Comparison of ENCODE assay signal across 8 cellular contexts in the genomic region with DNA sequence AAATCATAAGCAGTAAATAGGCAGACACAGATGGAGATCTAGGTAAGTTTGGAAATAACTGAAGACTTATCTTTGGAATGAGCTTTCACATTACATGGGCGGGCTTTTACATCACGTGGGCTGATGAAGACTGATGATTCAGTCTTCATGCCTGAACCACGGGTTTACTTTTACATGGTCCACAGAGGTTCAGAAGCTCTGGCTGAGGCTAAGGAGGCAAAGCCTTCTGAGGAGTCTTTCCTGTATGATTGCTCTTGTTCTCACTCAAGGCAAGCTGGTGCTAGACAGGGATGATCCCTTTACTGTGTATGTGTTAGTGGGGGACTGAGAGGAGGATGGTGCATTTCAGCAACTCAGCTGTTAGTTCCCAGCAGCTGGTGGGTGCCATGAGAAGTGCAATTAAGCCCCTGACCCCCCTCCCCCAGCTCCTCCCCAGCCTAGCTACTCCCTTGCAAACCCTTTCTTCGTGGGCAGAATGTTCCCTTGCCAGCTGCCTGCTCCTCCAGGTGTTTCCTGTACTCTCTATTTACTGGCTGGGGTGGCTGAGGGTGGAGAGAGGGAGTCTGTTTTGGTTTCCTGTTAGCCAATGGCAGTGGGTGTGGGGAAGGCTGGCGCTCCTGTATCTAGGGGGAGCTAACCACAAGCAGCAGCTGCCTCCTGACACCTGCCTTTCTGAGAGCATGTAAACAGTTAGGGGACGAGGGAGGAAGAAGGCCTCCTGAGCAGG. TPM values are rescaled to one million over a fixed set of nuclear protein-coding genes. Genes with fewer than 3 reads are reported as not detected.
A peak's percentile ranks its signal among the peaks of the same experiment; 100 is the strongest.
DNase-seq lines count a peak whose midpoint lies in the region; ATAC-seq and TF ChIP-seq lines count a peak whose summit lies in the region.

No MANE protein-coding gene starts in this region.

- no peak for TF ChIP-seq POLR2A in sigmoid colon (IDR thresholded peaks at IDR 0.05)

- ATAC-seq in GM18519 (IDR thresholded peaks at IDR 0.05; ENCODE audit: low FRiP score, unreplicated experiment), result peak; percentile 35
- peak; percentile 59 for ATAC-seq in HG02973 (IDR thresholded peaks at IDR 0.05; ENCODE audit: unreplicated experiment)
- peak; percentile 65 for ATAC-seq in activated CD4-positive, alpha-beta T cell treated with anti-CD3 and anti-CD28 coated beads for 36 hours

- 17 to 20% methylated on average over 6 of the region's 6 CpGs for WGBS in sigmoid colon, 2 donors

- peak overlapping the region; percentile 29 for H3K4me3 Mint-ChIP-seq in activated CD4-positive, alpha-beta T cell treated with anti-CD3 and anti-CD28 coated beads for 36 hours

- peaks cover 0 to 49% (median 31%) of the 10 kb centered on the region in 4 donors for H3K4me1 ChIP-seq in sigmoid colon

- peak in 1 of 4 donors; percentile 50 for TF ChIP-seq EP300 in sigmoid colon (IDR thresholded peaks at IDR 0.05)

- H3K4me1 Mint-ChIP-seq in activated CD4-positive, alpha-beta T cell treated with anti-CD3 and anti-CD28 coated beads for 36 hours, result peaks cover 77% of the 10 kb centered on the region

- H3K36me3 Mint-ChIP-seq in activated CD4-positive, alpha-beta T cell treated with anti-CD3 and anti-CD28 coated beads for 36 hours (ENCODE audit: low read depth), result no peaks in the 10 kb centered on the region

- CTCF ChIA-PET in AG04450 (lab: Charles Lee), result interaction anchor here (0.7 to 1.6 kb wide), 6 partner anchors 16 to 280 kb away, joined by 3 to 12 read pairs (median 5); no protein-coding TSS in a partner anchor
- CTCF ChIA-PET in activated CD4-positive, alpha-beta T cell treated with anti-CD3 and anti-CD28 coated beads for 36 hours (lab: Charles Lee), result interaction anchor here (0.6 to 9.9 kb wide), 11 partner anchors 11 to 1108 kb away, joined by 3 to 249 read pairs (median 4); no protein-coding TSS in a partner anchor

- DNase-seq in AG04450 (ENCODE audit: low read depth, low spot score) (no peak), NCI-H2029 treated with DMSO at 0.1 percent for 48 hours (lab: John Stamatoyannopoulos, UW) (peak; percentile 92), fibroblast of peridontal ligament (ENCODE audit: extremely low read depth) (peak; percentile 42), sigmoid colon (peak; percentile 78), COLO829 (ENCODE audit: low spot score) (no peak)
- peak; percentile 71 for DNase-seq in activated CD4-positive, alpha-beta T cell treated with anti-CD3 and anti-CD28 coated beads for 36 hours

- H3K4me3 ChIP-seq in AG04450 (ENCODE audit: low read depth, low read length) (no peak overlapping the region), sigmoid colon (no peak overlapping the region)

- H3K9me3 ChIP-seq in AG04450 (ENCODE audit: control insufficient read depth, insufficient read depth, low read length) (no peaks in the 10 kb centered on the region; the same call in 1 of the 2 replicates), sigmoid colon (no peaks in the 10 kb centered on the region)

- peak overlapping the region; percentile 80 for H3K27ac Mint-ChIP-seq in activated CD4-positive, alpha-beta T cell treated with anti-CD3 and anti-CD28 coated beads for 36 hours

- H3K27me3 Mint-ChIP-seq in activated CD4-positive, alpha-beta T cell treated with anti-CD3 and anti-CD28 coated beads for 36 hours, result no peaks in the 10 kb centered on the region

- POLR2A ChIA-PET in AG04450 (lab: Yijun Ruan, JAX), result interaction anchor here (0.6 to 1.5 kb wide), 2 partner anchors 14 to 28 kb away, joined by 3 to 8 read pairs; no protein-coding TSS in a partner anchor
- POLR2A ChIA-PET in activated CD4-positive, alpha-beta T cell treated with anti-CD3 and anti-CD28 coated beads for 36 hours (lab: Charles Lee), result interaction anchor here (1.0 to 3.2 kb wide), 4 partner anchors 13 to 43 kb away, joined by 3 to 63 read pairs (median 10); partner anchors contain the start of gene BTG2

- H3K27me3 ChIP-seq in AG04450 (ENCODE audit: control insufficient read depth, insufficient read depth, low read length), result peaks cover 62% of the 10 kb centered on the region
- no peaks in the 10 kb centered on the region for H3K27me3 ChIP-seq in sigmoid colon

- H3K27ac ChIP-seq in AG04450 (ENCODE audit: low read depth, low read length) (peak overlapping the region; percentile 39), sigmoid colon (peak overlapping the region in 3 of 4 donors; percentile 33 to 95 (median 87))

- intact Hi-C loops in activated CD4-positive, alpha-beta T cell treated with anti-CD3 and anti-CD28 coated beads for 36 hours (cut with DNase I, micrococcal nuclease), result loop anchor here in 1 of 2 experiments (1.0 to 10.0 kb wide), 4 partner anchors 8 to 1964 kb away; no protein-coding TSS in a partner anchor
- intact Hi-C loops in sigmoid colon (cut with DNase I), result no loop called here

- no peaks in the 10 kb centered on the region for H3K9me3 Mint-ChIP-seq in activated CD4-positive, alpha-beta T cell treated with anti-CD3 and anti-CD28 coated beads for 36 hours (ENCODE audit: low read depth)

- H3K36me3 ChIP-seq in sigmoid colon, result no peaks in the 10 kb centered on the region

- TF ChIP-seq CTCF in AG04450 (IDR thresholded peaks at IDR 0.05; ENCODE audit: low read depth, low read length) (no peak), sigmoid colon (IDR thresholded peaks at IDR 0.05) (no peak)

RNA-seq across cellular contexts. Expression of gene BTG2, which starts 15.4 kb away (rescaled TPM):
- polyA plus RNA-seq in AG04450 (2011; rRNA removed) (34.7 and 36.5 TPM in 2 replicates), sigmoid colon (10 to 100 TPM; 37.2 to 81.0 (median 63.7) TPM)
- 27.0 and 29.3 TPM in 2 replicates for polyA minus RNA-seq in AG04450 (2011; rRNA and poly(A)+ RNA removed)
- 100 to 1,000 TPM; 114 to 142 TPM for total RNA-seq in activated CD4-positive, alpha-beta T cell treated with anti-CD3 and anti-CD28 coated beads for 36 hours
- total RNA-seq in sigmoid colon, result 100 to 1,000 TPM in 3 of 4 donors, 10 to 100 TPM in 1; 66.0 to 397 (median 180) TPM

RNA-seq across cellular contexts. Expression of gene FMOD, which starts 30.2 kb away (rescaled TPM):
- polyA plus RNA-seq in AG04450 (2011; rRNA removed), result 5.4 and 6.6 TPM in 2 replicates
- 1.3 and 2.0 TPM in 2 replicates for polyA minus RNA-seq in AG04450 (2011; rRNA and poly(A)+ RNA removed)
- under 1 TPM; 0.87 to 0.98 TPM for total RNA-seq in activated CD4-positive, alpha-beta T cell treated with anti-CD3 and anti-CD28 coated beads for 36 hours
- total RNA-seq in sigmoid colon, result 10 to 100 TPM; 32.9 to 64.5 (median 40.4) TPM
- polyA plus RNA-seq in sigmoid colon, result 10 to 100 TPM in 2 of 3 donors, 1 to 10 TPM in 1; 9.5 to 30.6 (median 17.5) TPM

Comparison
In these comparisons a context has a peak if more than half of its experiments do, and no peak if none do; other contexts are left out.
1. DNase-seq: peak in NCI-H2029 treated with DMSO at 0.1 percent for 48 hours (single experiment), activated CD4-positive, alpha-beta T cell treated with anti-CD3 and anti-CD28 coated beads for 36 hours (single experiment), fibroblast of peridontal ligament (single experiment) and sigmoid colon (single experiment); none in AG04450 (single experiment) and COLO829 (single experiment).
2. RNA of gene FMOD, which starts 30.2 kb away (total RNA-seq): 32.9 to 64.5 TPM in sigmoid colon; 0.87 to 0.98 TPM in activated CD4-positive, alpha-beta T cell treated with anti-CD3 and anti-CD28 coated beads for 36 hours; every median in the first group is over 10 times any median in the second.
3. Peak in every context shown above with its lines, with median percentiles within 50 percentile points of each other: ATAC-seq.